1 cellular context compared by ENCODE assay signal in the genomic region with DNA sequence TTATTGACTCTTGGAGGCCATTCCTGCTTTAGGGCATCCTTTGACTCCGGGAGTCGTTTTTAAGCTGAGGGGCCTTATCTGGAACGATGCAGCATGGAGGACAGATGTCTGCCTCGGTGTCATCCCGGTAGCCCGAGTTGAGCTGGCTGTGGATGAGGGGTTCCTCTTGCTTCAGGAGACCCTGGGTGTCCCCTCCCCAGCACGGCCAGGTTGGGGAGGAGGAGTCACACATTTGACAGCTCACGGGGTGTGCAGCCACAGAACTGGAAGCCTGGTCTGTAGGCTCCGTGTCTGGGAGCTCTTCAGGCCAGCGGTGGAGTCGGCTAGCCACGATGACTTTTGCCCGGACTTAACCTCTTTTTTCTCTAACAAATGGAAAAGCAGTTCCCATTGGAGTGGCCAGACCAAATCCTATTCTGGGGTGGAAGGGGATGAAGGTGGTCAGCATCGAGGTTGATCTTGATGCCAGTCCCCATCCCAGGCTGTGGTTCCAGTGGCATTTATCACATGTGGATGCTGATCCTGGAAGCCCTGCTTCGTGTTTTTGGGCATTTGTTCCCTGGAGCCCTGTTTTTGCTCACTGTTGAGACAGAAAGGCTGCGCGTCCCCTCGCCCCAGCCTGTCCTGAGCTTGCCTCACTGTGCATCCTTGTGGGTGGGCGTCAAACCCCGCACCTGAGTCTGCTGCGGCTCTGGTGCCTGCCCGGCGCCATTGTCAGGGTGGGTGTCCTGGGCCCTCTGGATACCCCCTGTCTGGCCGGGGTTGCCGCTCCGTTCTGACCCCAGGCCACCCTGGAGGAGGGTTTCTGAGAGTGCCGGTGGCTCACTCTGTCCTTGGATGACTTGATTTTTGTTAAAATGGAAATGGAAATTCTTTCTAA.
TF ChIP-seq lines count a peak whose summit lies in the region.

No MANE protein-coding gene starts in this region.

TF ChIP-seq in H1, 55 proteins besides CTCF, POLR2A, EP300 and RAD21:
- TF ChIP-seq BRCA1 (IDR thresholded peaks at IDR 0.05; ENCODE audit: low read depth, low read length): no peak
- no peak for TF ChIP-seq RNF2 (IDR thresholded peaks at IDR 0.05; ENCODE audit: borderline replicate concordance, low read depth, low read length, missing control alignments, poor library complexity, severe bottlenecking)
- TF ChIP-seq SIX5 (IDR thresholded peaks at IDR 0.05; ENCODE audit: low read depth, low read length): no peak
- TF ChIP-seq BCL11A (IDR thresholded peaks at IDR 0.05; ENCODE audit: low read depth in 2 of 2, low read length in 2 of 2): no peak
- TF ChIP-seq SP1 (IDR thresholded peaks at IDR 0.05; ENCODE audit: low read depth, low read length): no peak
- no peak for TF ChIP-seq TAF7 (optimal IDR thresholded peaks at IDR 0.05; ENCODE audit: borderline replicate concordance, low read depth, low read length)
- TF ChIP-seq HDAC6 (IDR thresholded peaks at IDR 0.05; ENCODE audit: low read depth, low read length): no peak
- no peak for TF ChIP-seq KDM5A (IDR thresholded peaks at IDR 0.05; ENCODE audit: low read length)
- TF ChIP-seq SAP30 (IDR thresholded peaks at IDR 0.05; ENCODE audit: insufficient read depth, insufficient replicate concordance, low read length): no peak
- TF ChIP-seq CHD2 (IDR thresholded peaks at IDR 0.05; ENCODE audit: low read length): no peak
